ENCODE assay signal across 8 cellular contexts in the genomic region with DNA sequence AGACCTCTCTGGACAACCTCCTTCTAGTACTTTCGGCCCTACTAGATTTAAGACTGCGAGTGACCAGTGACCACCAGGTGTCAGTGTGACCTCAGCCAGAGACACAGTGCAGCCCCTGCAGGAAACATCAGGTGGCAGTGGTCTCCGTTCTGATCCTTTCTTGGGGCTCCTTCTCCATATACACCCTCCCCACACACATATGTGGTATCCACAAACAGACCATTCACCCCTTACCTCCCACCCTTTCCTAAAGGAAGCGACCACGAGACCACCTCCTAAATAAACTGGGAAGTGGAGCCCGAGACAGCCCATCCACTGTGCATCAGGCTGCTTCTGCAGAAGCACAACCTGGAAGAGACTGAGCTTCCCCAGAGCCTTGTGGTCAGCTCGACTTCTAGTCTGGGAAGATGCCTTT. TPM values are rescaled to one million over a fixed set of nuclear protein-coding genes. Genes with fewer than 3 reads are reported as not detected.
DNase-seq lines count a peak whose midpoint lies in the region; ATAC-seq and TF ChIP-seq lines count a peak whose summit lies in the region.

No MANE protein-coding gene starts in this region.

- no peaks in the 10 kb centered on the region for H3K4me1 ChIP-seq in left lung

- peak; percentile 15 for DNase-seq in SIG-M5 treated with dmso at 0.1 percent for 504 hours (lab: John Stamatoyannopoulos, UW; ENCODE audit: unreplicated experiment)
- DNase-seq in SIG-M5 (lab: John Stamatoyannopoulos, UW): no peak
- DNase-seq in NCI-H1930 (lab: John Stamatoyannopoulos, UW): peak; percentile 35 to 50
- peak; percentile 64 for DNase-seq in activated CD4-positive, alpha-beta T cell treated with anti-CD3 and anti-CD28 coated beads for 1 hour
- DNase-seq in choroid plexus epithelial cell (ENCODE audit: low read depth): peak; percentile 85
- peak in 1 of 2 donors; percentile 55 for DNase-seq in left lung
- DNase-seq in stimulated activated CD4-positive, alpha-beta T cell treated with anti-CD3 and anti-CD28 coated beads, TNF-alpha, amount 100 ng/mL, for 1 hour (ENCODE audit: low read depth in 3 of 3, low spot score in 1 of 3): peak; percentile 50 to 53 (median 52)
- no peak for DNase-seq in mesenteric fat pad (ENCODE audit: low spot score)

- peak; percentile 88 for ATAC-seq in left lung

- no peaks in the 10 kb centered on the region for H3K27me3 ChIP-seq in left lung

- TF ChIP-seq CTCF in choroid plexus epithelial cell (conservative IDR thresholded peaks at IDR 0.05; ENCODE audit: low read depth, low read length): peak; percentile 100
- TF ChIP-seq CTCF in left lung (IDR thresholded peaks at IDR 0.05): peak; percentile 58 to 70

- H3K27ac ChIP-seq in left lung: no peak overlapping the region

- H3K4me3 ChIP-seq in choroid plexus epithelial cell (ENCODE audit: low read depth, low read length): no peak overlapping the region
- no peak overlapping the region for H3K4me3 ChIP-seq in left lung

- H3K9me3 ChIP-seq in left lung: no peaks in the 10 kb centered on the region

- H3K36me3 ChIP-seq in left lung: peaks cover 0 to 47% of the 10 kb centered on the region in 2 donors

- intact Hi-C loops in left lung (cut with DNase I): loop anchor here in 1 of 2 donors (5.0 kb wide), 1 partner anchor 268 kb away; no protein-coding TSS in a partner anchor

RNA-seq across cellular contexts. Expression of a gene that starts 38.5 kb away (rescaled TPM):
- total RNA-seq in left lung: 1 to 10 TPM in 1 of 2 donors, under 1 TPM in 1; 0.96 to 1.1 TPM
- 0.26 TPM for total RNA-seq in mesenteric fat pad

Comparison
In these comparisons a context has a peak if more than half of its experiments do, and no peak if none do; other contexts are left out.
1. DNase-seq: peak in SIG-M5 treated with dmso at 0.1 percent for 504 hours (single experiment), NCI-H1930 (2 of 2), activated CD4-positive, alpha-beta T cell treated with anti-CD3 and anti-CD28 coated beads for 1 hour (single experiment), choroid plexus epithelial cell (single experiment) and stimulated activated CD4-positive, alpha-beta T cell treated with anti-CD3 and anti-CD28 coated beads, TNF-alpha, amount 100 ng/mL, for 1 hour (3 of 3); none in SIG-M5 (single experiment) and mesenteric fat pad (single experiment).